In the genomic region with DNA sequence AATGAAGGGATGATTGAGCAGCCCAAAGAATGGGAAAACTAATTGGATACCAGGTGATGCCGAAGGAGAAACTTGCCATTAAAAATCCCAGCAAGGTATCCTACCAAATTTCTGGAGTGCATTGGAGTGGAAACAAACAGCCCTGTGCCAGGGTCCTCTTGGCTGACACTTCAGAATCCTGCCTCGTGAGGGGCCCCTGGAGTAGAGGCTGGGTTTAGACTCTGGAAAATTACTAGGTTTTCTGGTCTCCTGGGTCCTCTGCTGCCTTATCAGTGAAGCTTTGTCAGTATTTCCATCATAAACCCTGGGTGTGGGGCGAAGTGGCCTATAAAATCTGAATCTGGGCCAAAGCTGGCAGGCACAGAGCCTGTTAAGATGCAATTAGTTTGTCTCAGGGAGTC, we compare ENCODE assay signal across 17 cellular contexts.
DNase-seq lines count a peak whose midpoint lies in the region; ATAC-seq, FAIRE-seq and TF ChIP-seq lines count a peak whose summit lies in the region.
"Had no signal": no experiment of that assay in that cellular context is flagged by ENCODE, and none has a peak within 500 bp of the region (broad histone marks: within the 10 kb centered on the region; RNA-seq: fewer than 3 reads in every experiment).

No MANE protein-coding gene starts in this region.

- CTCF ChIA-PET in PC-3 (lab: Charles Lee), result interaction anchor here (1.0 kb wide), 1 partner anchor 129 kb away, joined by 5 read pairs; no protein-coding TSS in a partner anchor

- ATAC-seq in PC-3, result no peak
- ATAC-seq: activated naive CD4-positive, alpha-beta T cell treated with anti-CD3 and anti-CD28 coated beads, Interleukin-2, amount 50 U/mL, for 72 hours; activated T-cell treated with anti-CD3 and anti-CD28 coated beads, Interleukin-2, amount 50 U/mL, for 4 hours; naive thymus-derived CD8-positive, alpha-beta T cell had no signal

- no peaks in the 10 kb centered on the region for H3K27me3 Mint-ChIP-seq in HFFc6 (ENCODE audit: insufficient read depth)

- H3K27ac ChIP-seq in PC-3 (ENCODE audit: low read length), result 0 out of 2 replicates have a peak overlapping the region, but pooled peaks have one; percentile 23
- H3K27ac ChIP-seq in thyroid gland, result peak overlapping the region; percentile 38 to 84 (median 67)
- no peak overlapping the region for H3K27ac ChIP-seq in mesendoderm (ENCODE audit: low read depth, low read length)
- H3K27ac ChIP-seq: BLaER1 treated with 17β-estradiol and CSF1 and Interleukin-3, amounts not matched to agents 10 nM and 100 nM had no signal

- no peaks in the 10 kb centered on the region for H3K36me3 Mint-ChIP-seq in HFFc6 (ENCODE audit: low read depth)
- H3K36me3 Mint-ChIP-seq: activated naive CD4-positive, alpha-beta T cell treated with anti-CD3 and anti-CD28 coated beads, Interleukin-2, amount 50 U/mL, for 72 hours; naive thymus-derived CD8-positive, alpha-beta T cell had no signal

- no peaks in the 10 kb centered on the region for H3K9me3 Mint-ChIP-seq in HFFc6
- H3K9me3 Mint-ChIP-seq: activated CD4-positive, alpha-beta memory T cell treated with anti-CD3 and anti-CD28 coated beads, Interleukin-2, amount 10 ng/mL, durations not matched to agents 7 days and 5 days; activated naive CD4-positive, alpha-beta T cell treated with anti-CD3 and anti-CD28 coated beads, Interleukin-2, amount 50 U/mL, for 72 hours; activated T-cell treated with anti-CD3 and anti-CD28 coated beads, Interleukin-2, amount 50 U/mL, for 4 hours; naive thymus-derived CD8-positive, alpha-beta T cell had no signal

- H2BK5ac ChIP-seq in mesendoderm (ENCODE audit: low read length), result no peak overlapping the region

- intact Hi-C loops in PC-3 (cut with micrococcal nuclease) (loop anchor here (10.0 kb wide), 1 partner anchor 360 kb away; no protein-coding TSS in a partner anchor), thyroid gland (cut with DNase I) (no loop called here), lower leg skin (cut with DNase I; ENCODE audit: low total_unique reads) (no loop called here)

- no peak overlapping the region for H3K9ac ChIP-seq in PC-3 (ENCODE audit: low read length)
- H3K9ac ChIP-seq in mesendoderm (ENCODE audit: low read length), result no peak overlapping the region
- H3K9ac ChIP-seq: BLaER1 treated with 17β-estradiol and CSF1 and Interleukin-3, amounts not matched to agents 10 nM and 100 nM had no signal

- no peaks in the 10 kb centered on the region for H3K79me1 ChIP-seq in mesendoderm (ENCODE audit: low read length)

- H3K4me2 ChIP-seq in PC-3 (ENCODE audit: low read length), result no peak overlapping the region
- no peak overlapping the region for H3K4me2 ChIP-seq in mesendoderm (ENCODE audit: low read length)
- H3K4me2 ChIP-seq: BLaER1 treated with 17β-estradiol and CSF1 and Interleukin-3, amounts not matched to agents 10 nM and 100 nM had no signal

- no peak overlapping the region for H3K56ac ChIP-seq in mesendoderm (ENCODE audit: low read length)

- H3F3A ChIP-seq in PC-3 (ENCODE audit: low read length, unreplicated experiment), result no peaks in the 10 kb centered on the region

- H3K23ac ChIP-seq in mesendoderm (ENCODE audit: low read length), result no peak overlapping the region

- H3K9me2 ChIP-seq in PC-3 (replicated peaks; ENCODE audit: low read length), result no peaks in the 10 kb centered on the region

- H2BK120ac ChIP-seq in mesendoderm (ENCODE audit: low read depth, low read length), result no peak overlapping the region

- H3K27me3 ChIP-seq in PC-3 (ENCODE audit: low read length) (no peaks in the 10 kb centered on the region), thyroid gland (no peaks in the 10 kb centered on the region), mesendoderm (ENCODE audit: insufficient read depth, low read length, poor library complexity) (no peaks in the 10 kb centered on the region)
- H3K27me3 ChIP-seq: BLaER1 treated with 17β-estradiol and CSF1 and Interleukin-3, amounts not matched to agents 10 nM and 100 nM had no signal

- no peak overlapping the region for H3K4ac ChIP-seq in mesendoderm (ENCODE audit: low read depth, low read length)

- WGBS in thyroid gland, 2 donors, result 25 to 30% methylated on average over 3 of the region's 3 CpGs
- 43 to 52% methylated on average over 3 of the region's 3 CpGs for WGBS in lower leg skin, 2 donors
- no CpG with 5 or more reads among the region's 3 CpGs for WGBS in mesendoderm (ENCODE audit: extremely low coverage, insufficient coverage, low lambda C conversion rate)

- no peaks in the 10 kb centered on the region for H3K79me2 ChIP-seq in PC-3 (ENCODE audit: low read length)
- no peaks in the 10 kb centered on the region for H3K79me2 ChIP-seq in mesendoderm (ENCODE audit: control insufficient read depth, insufficient read depth, low read length)

- POLR2A ChIA-PET in PC-3 (lab: Charles Lee; ENCODE audit: unreplicated experiment), result no interaction called here

- H3K36me3 ChIP-seq in PC-3 (ENCODE audit: low read depth, low read length) (no peaks in the 10 kb centered on the region), thyroid gland (no peaks in the 10 kb centered on the region), mesendoderm (ENCODE audit: control insufficient read depth, insufficient read depth, low read length) (no peaks in the 10 kb centered on the region)
- H3K36me3 ChIP-seq: BLaER1 treated with 17β-estradiol and CSF1 and Interleukin-3, amounts not matched to agents 10 nM and 100 nM had no signal

- TF ChIP-seq POLR2A in thyroid gland (IDR thresholded peaks at IDR 0.05) (no peak), lower leg skin (IDR thresholded peaks at IDR 0.05) (no peak)

- no peaks in the 10 kb centered on the region for H4K20me1 ChIP-seq in PC-3 (ENCODE audit: low read length)
- H4K20me1 ChIP-seq: BLaER1 treated with 17β-estradiol and CSF1 and Interleukin-3, amounts not matched to agents 10 nM and 100 nM had no signal

- no peak overlapping the region for H3K18ac ChIP-seq in mesendoderm (ENCODE audit: low read length)

- H4K8ac ChIP-seq in mesendoderm (ENCODE audit: low read depth, low read length), result no peak overlapping the region

- DNase-seq in HFFc6 (no peak), PC-3 (no peak), left kidney (ENCODE audit: low read depth, low spot score) (peak; percentile 64), thyroid gland (peak; percentile 68 to 70), urothelium cell line (ENCODE audit: low spot score) (no peak), lower leg skin (ENCODE audit: low spot score in 2 of 2) (no peak), mesendoderm (no peak)
- DNase-seq: activated CD4-positive, alpha-beta memory T cell treated with anti-CD3 and anti-CD28 coated beads, Interleukin-2, amount 10 ng/mL, durations not matched to agents 7 days and 5 days; activated T-cell treated with anti-CD3 and anti-CD28 coated beads, Interleukin-2, amount 50 U/mL, for 4 hours; MM.1S; naive thymus-derived CD8-positive, alpha-beta T cell; NCI-H2081; NCI-H82; RPMI8226; stimulated activated CD4-positive, alpha-beta T cell treated with anti-CD3 and anti-CD28 coated beads, Interleukin-1b, Interleukin-23, amount 100 ng/mL, for 48 hours had no signal

- BruUV-seq in PC-3 (replicated peaks; lab: Mats Ljungman, UMichigan), result no TSS peak

- H3K4me1 Mint-ChIP-seq in HFFc6 (ENCODE audit: low read depth), result peaks cover 50% of the 10 kb centered on the region
- H3K4me1 Mint-ChIP-seq: activated CD4-positive, alpha-beta memory T cell treated with anti-CD3 and anti-CD28 coated beads, Interleukin-2, amount 10 ng/mL, durations not matched to agents 7 days and 5 days; naive thymus-derived CD8-positive, alpha-beta T cell had no signal

- H3K4me3 Mint-ChIP-seq in HFFc6, result no peak overlapping the region
- H3K4me3 Mint-ChIP-seq: activated CD4-positive, alpha-beta memory T cell treated with anti-CD3 and anti-CD28 coated beads, Interleukin-2, amount 10 ng/mL, durations not matched to agents 7 days and 5 days; activated T-cell treated with anti-CD3 and anti-CD28 coated beads, Interleukin-2, amount 50 U/mL, for 4 hours; naive thymus-derived CD8-positive, alpha-beta T cell had no signal

- no peaks in the 10 kb centered on the region for H3K9me3 ChIP-seq in PC-3 (ENCODE audit: low read length)
- no peaks in the 10 kb centered on the region for H3K9me3 ChIP-seq in thyroid gland
- H3K9me3 ChIP-seq: BLaER1 treated with 17β-estradiol and CSF1 and Interleukin-3, amounts not matched to agents 10 nM and 100 nM had no signal

- peaks cover 49% of the 10 kb centered on the region for H3K4me1 ChIP-seq in PC-3 (ENCODE audit: insufficient read depth, low read length)
- H3K4me1 ChIP-seq in thyroid gland, result peaks cover 24% of the 10 kb centered on the region in 2 donors
- H3K4me1 ChIP-seq in mesendoderm (ENCODE audit: control insufficient read depth, low read depth, low read length), result no peaks in the 10 kb centered on the region

- H2AK5ac ChIP-seq in mesendoderm (ENCODE audit: low read length), result no peak overlapping the region

- TF ChIP-seq CTCF in HFFc6 (IDR thresholded peaks at IDR 0.05) (no peak), PC-3 (conservative IDR thresholded peaks at IDR 0.05; ENCODE audit: low read depth, low read length) (no peak), thyroid gland (IDR thresholded peaks at IDR 0.05) (no peak), lower leg skin (IDR thresholded peaks at IDR 0.05) (no peak)

- H4K5ac ChIP-seq in mesendoderm (ENCODE audit: low read length), result no peak overlapping the region

- no peak overlapping the region for H2AFZ ChIP-seq in PC-3 (ENCODE audit: low read length)

- no peak overlapping the region for H2BK15ac ChIP-seq in mesendoderm (replicated peaks; ENCODE audit: low read depth)

- no peak overlapping the region for H3K4me3 ChIP-seq in PC-3 (ENCODE audit: low read length)
- no peak overlapping the region for H3K4me3 ChIP-seq in thyroid gland (replicated peaks in 1 of 3)
- H3K4me3 ChIP-seq in lower leg skin (ENCODE audit: low read depth, poor library complexity, severe bottlenecking), result no peak overlapping the region
- no peak overlapping the region for H3K4me3 ChIP-seq in mesendoderm (ENCODE audit: low read length)
- H3K4me3 ChIP-seq: BLaER1 treated with 17β-estradiol and CSF1 and Interleukin-3, amounts not matched to agents 10 nM and 100 nM had no signal

- no peak for FAIRE-seq in urothelium cell line (lab: Jason Lieb, UNC)

- peak overlapping the region; percentile 54 for H3K27ac Mint-ChIP-seq in HFFc6
- H3K27ac Mint-ChIP-seq: activated CD4-positive, alpha-beta memory T cell treated with anti-CD3 and anti-CD28 coated beads, Interleukin-2, amount 10 ng/mL, durations not matched to agents 7 days and 5 days; activated naive CD4-positive, alpha-beta T cell treated with anti-CD3 and anti-CD28 coated beads, Interleukin-2, amount 50 U/mL, for 72 hours had no signal

Comparison
In these comparisons a context has a peak if more than half of its experiments do, and no peak if none do; other contexts are left out.
1. DNase-seq: peak in left kidney (single experiment) and thyroid gland (2 of 2); none in HFFc6 (single experiment), PC-3 (single experiment), urothelium cell line (single experiment), lower leg skin (0 of 2) and mesendoderm (single experiment).